In genomic region chr5:27048507-27048906, GRCh38 we compare ENCODE assay signal across 15 cellular contexts. TPM values are rescaled to one million over a fixed set of nuclear protein-coding genes. Genes with fewer than 3 reads are reported as not detected.
DNase-seq lines count a peak whose midpoint lies in the region; TF ChIP-seq lines count a peak whose summit lies in the region.
"Had no signal": no experiment of that assay in that cellular context is flagged by ENCODE, and none has a peak within 500 bp of the region (broad histone marks: within the 10 kb centered on the region; RNA-seq: fewer than 3 reads in every experiment).

No MANE protein-coding gene starts in this region.

- no peaks in the 10 kb centered on the region for H3K4me1 Mint-ChIP-seq in CD14-positive monocyte
- H3K4me1 Mint-ChIP-seq: CD4-positive, CD25-positive, alpha-beta regulatory T cell; IgD-negative memory B cell had no signal

- H3K4me3 ChIP-seq in effector memory CD4-positive, alpha-beta T cell (ENCODE audit: insufficient read depth, low read depth, low read length, poor library complexity, severe bottlenecking), result no peak overlapping the region
- H3K4me3 ChIP-seq: BLaER1, GM12878 had no signal

- H3K9me3 Mint-ChIP-seq in CD14-positive monocyte, result peaks cover 0 to 3% (median 0%) of the 10 kb centered on the region in 7 donors

- no peak overlapping the region for H3K27ac ChIP-seq in effector memory CD4-positive, alpha-beta T cell (ENCODE audit: insufficient read depth, low read length, poor library complexity, severe bottlenecking)
- H3K27ac ChIP-seq: BLaER1 had no signal

- no peaks in the 10 kb centered on the region for H3K9me3 ChIP-seq in effector memory CD4-positive, alpha-beta T cell (ENCODE audit: control insufficient read depth, low read length)
- H3K9me3 ChIP-seq: BLaER1 had no signal

- no peaks in the 10 kb centered on the region for H3K4me1 ChIP-seq in effector memory CD4-positive, alpha-beta T cell (ENCODE audit: control insufficient read depth, insufficient read depth, low read length, poor library complexity, severe bottlenecking)
- H3K4me1 ChIP-seq: BLaER1 had no signal

- no peaks in the 10 kb centered on the region for H3K36me3 ChIP-seq in effector memory CD4-positive, alpha-beta T cell (ENCODE audit: control insufficient read depth, insufficient read depth, low read length)
- H3K36me3 ChIP-seq: BLaER1 had no signal

- intact Hi-C loops in CD14-positive monocyte (cut with micrococcal nuclease), result no loop called here

- H3K4me3 Mint-ChIP-seq in CD14-positive monocyte, result no peak overlapping the region
- H3K4me3 Mint-ChIP-seq: CD4-positive, CD25-positive, alpha-beta regulatory T cell; IgD-negative memory B cell had no signal

- no peaks in the 10 kb centered on the region for H3K27me3 ChIP-seq in effector memory CD4-positive, alpha-beta T cell (replicated peaks; ENCODE audit: control insufficient read depth, insufficient read depth, low read length, poor library complexity, severe bottlenecking)
- H3K27me3 ChIP-seq: BLaER1 had no signal

- no peak overlapping the region for H3K27ac Mint-ChIP-seq in CD14-positive monocyte
- H3K27ac Mint-ChIP-seq: CD4-positive, CD25-positive, alpha-beta regulatory T cell; IgD-negative memory B cell had no signal

- H3K27me3 Mint-ChIP-seq in CD14-positive monocyte (ENCODE audit: low read depth in 3 of 3), result no peaks in the 10 kb centered on the region
- H3K27me3 Mint-ChIP-seq: CD4-positive, CD25-positive, alpha-beta regulatory T cell; IgD-negative memory B cell had no signal

- no peak for TF ChIP-seq CTCF in CD14-positive monocyte (IDR thresholded peaks at IDR 0.05)

- DNase-seq in ELF-1 (ENCODE audit: low read depth, low spot score) (peak; percentile 8), HuH-7.5 (ENCODE audit: low spot score) (peak; percentile 12), amniotic epithelial cell (ENCODE audit: low read depth) (peak; percentile 3), islet precursor cell (peak; percentile 54), CD14-positive monocyte (ENCODE audit: low spot score) (no peak), ecto neural progenitor cell (ENCODE audit: low spot score) (no peak), activated gamma-delta T cell treated with Interleukin-2 at 50 U/mL for 16 hours (no peak)
- no peak for DNase-seq in effector memory CD4-positive, alpha-beta T cell
- DNase-seq: Calu3; CD4-positive, CD25-positive, alpha-beta regulatory T cell; DMS 273 treated with DMSO at 0.1 percent for 48 hours; KG1 had no signal

- no peaks in the 10 kb centered on the region for H3K36me3 Mint-ChIP-seq in CD14-positive monocyte
- H3K36me3 Mint-ChIP-seq: CD4-positive, CD25-positive, alpha-beta regulatory T cell; IgD-negative memory B cell had no signal

RNA-seq across cellular contexts. Expression of gene CDH9, which starts 10.1 kb away (rescaled TPM):
- polyA plus RNA-seq in CD14-positive monocyte, result not detected
- polyA plus RNA-seq: CD4-positive, CD25-positive, alpha-beta regulatory T cell; GM12878; IgD-negative memory B cell had no signal

Comparison
In these comparisons a context has a peak if more than half of its experiments do, and no peak if none do; other contexts are left out.
1. DNase-seq: peak in ELF-1 (single experiment), HuH-7.5 (single experiment), amniotic epithelial cell (single experiment) and islet precursor cell (single experiment); none in CD14-positive monocyte (single experiment), ecto neural progenitor cell (single experiment), effector memory CD4-positive, alpha-beta T cell (0 of 3) and activated gamma-delta T cell treated with Interleukin-2 at 50 U/mL for 16 hours (single experiment).